13 cellular contexts compared by ENCODE assay signal in the genomic region with DNA sequence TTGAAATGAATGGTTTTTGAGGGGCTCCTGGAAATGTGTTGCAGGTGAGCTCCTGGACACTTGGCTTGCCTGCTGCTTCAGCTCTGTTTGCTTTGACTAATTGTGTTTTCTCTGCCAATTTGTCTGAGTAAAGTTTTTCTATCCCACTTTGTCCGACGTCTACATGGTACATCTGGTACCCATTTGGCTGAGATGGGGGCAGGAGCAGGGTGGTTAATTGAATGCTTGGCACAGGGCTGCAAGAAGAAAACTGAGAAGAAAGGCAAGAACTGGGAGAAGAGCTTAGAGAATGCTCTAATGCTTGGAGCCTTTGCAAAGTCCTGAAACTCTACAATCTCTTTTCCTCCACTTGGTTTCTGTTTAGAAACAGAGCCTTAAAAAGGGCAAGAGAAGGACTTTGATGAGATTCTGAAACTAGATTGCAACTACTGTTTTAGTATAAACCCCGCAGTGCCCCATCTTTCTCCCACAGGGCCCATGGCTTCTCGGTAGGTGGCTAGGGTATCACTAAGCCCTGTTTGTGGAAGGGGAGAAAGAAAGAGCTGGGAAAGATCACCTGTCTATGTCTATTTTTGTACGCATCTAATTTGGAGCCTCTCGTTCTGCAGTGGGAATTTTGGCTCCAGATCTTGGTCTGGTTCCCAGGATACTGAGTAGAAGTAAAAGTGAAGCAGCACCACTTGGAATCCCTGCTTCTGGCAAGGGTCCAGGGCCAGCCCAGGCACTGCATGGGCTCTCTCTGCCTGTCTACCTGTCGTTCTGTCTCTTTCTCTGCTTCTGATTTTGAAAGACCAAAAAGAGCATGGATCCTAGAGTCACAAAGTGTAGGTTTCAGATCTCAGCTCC.
DNase-seq lines count a peak whose midpoint lies in the region; ATAC-seq, FAIRE-seq and TF ChIP-seq lines count a peak whose summit lies in the region.
"Had no signal": no experiment of that assay in that cellular context is flagged by ENCODE, and none has a peak within 500 bp of the region (broad histone marks: within the 10 kb centered on the region; RNA-seq: fewer than 3 reads in every experiment).

No MANE protein-coding gene starts in this region.

- DNase-seq in COR-L47 (lab: John Stamatoyannopoulos, UW) (peak; percentile 65), NCI-H1105 (lab: John Stamatoyannopoulos, UW) (peak; percentile 74), dorsolateral prefrontal cortex (peak in 9 of 10 donors; percentile 42 to 80 (median 70)), RCC 7860 (ENCODE audit: low spot score) (no peak), mucosa of descending colon (no peak), upper lobe of right lung (no peak)
- DNase-seq: activated CD4-positive, alpha-beta T cell treated with anti-CD3 and anti-CD28 coated beads, Interleukin-2, amount 50 U/mL, for 4 hours; CD4-positive, CD25-positive, alpha-beta regulatory T cell; effector CD8-positive, alpha-beta T cell; NCI-H526 treated with DMSO at 0.1 percent for 48 hours had no signal

- H3K27me3 ChIP-seq in dorsolateral prefrontal cortex, result no peaks in the 10 kb centered on the region
- no peaks in the 10 kb centered on the region for H3K27me3 ChIP-seq in upper lobe of right lung

- TF ChIP-seq CTCF in dorsolateral prefrontal cortex (IDR thresholded peaks at IDR 0.05 in 54 of 56, conservative IDR thresholded peaks at IDR 0.05 in 2 of 56; ENCODE audit: low read depth in 1 of 56, partially characterized antibody in 56 of 56) (no peak), nephron (IDR thresholded peaks at IDR 0.05; ENCODE audit: unreplicated experiment in 3 of 3) (no peak), mucosa of descending colon (IDR thresholded peaks at IDR 0.05) (no peak), upper lobe of right lung (IDR thresholded peaks at IDR 0.05) (no peak)

- no peak for FAIRE-seq in RCC 7860 (lab: Jason Lieb, UNC)

- H3K4me3 ChIP-seq in dorsolateral prefrontal cortex (peak overlapping the region in 24 of 59 donors; percentile 2 to 69 (median 56)), mucosa of descending colon (no peak overlapping the region), upper lobe of right lung (no peak overlapping the region)

- H3K36me3 ChIP-seq in mucosa of descending colon (ENCODE audit: low read depth) (no peaks in the 10 kb centered on the region), upper lobe of right lung (no peaks in the 10 kb centered on the region)

- no peaks in the 10 kb centered on the region for H3K27me3 Mint-ChIP-seq in nephron (ENCODE audit: low read depth)
- H3K27me3 Mint-ChIP-seq: activated naive CD4-positive, alpha-beta T cell treated with anti-CD3 and anti-CD28 coated beads, Interleukin-2, amount 50 U/mL, for 24 hours had no signal

- H3K4me3 Mint-ChIP-seq in nephron, result peak overlapping the region in 2 of 3 experiments; percentile 37 to 39
- H3K4me3 Mint-ChIP-seq: activated naive CD4-positive, alpha-beta T cell treated with anti-CD3 and anti-CD28 coated beads, Interleukin-2, amount 50 U/mL, for 24 hours; CD4-positive, CD25-positive, alpha-beta regulatory T cell had no signal

- peaks cover 32% of the 10 kb centered on the region for H3K4me1 Mint-ChIP-seq in nephron
- H3K4me1 Mint-ChIP-seq: activated naive CD4-positive, alpha-beta T cell treated with anti-CD3 and anti-CD28 coated beads, Interleukin-2, amount 50 U/mL, for 24 hours had no signal

- H3K4me1 ChIP-seq in mucosa of descending colon (ENCODE audit: low read depth) (no peaks in the 10 kb centered on the region), upper lobe of right lung (peaks cover 20% of the 10 kb centered on the region)

- H3K9me3 Mint-ChIP-seq in nephron, result peaks cover 13% of the 10 kb centered on the region
- H3K9me3 Mint-ChIP-seq: activated naive CD4-positive, alpha-beta T cell treated with anti-CD3 and anti-CD28 coated beads, Interleukin-2, amount 50 U/mL, for 24 hours had no signal

- peak overlapping the region in 58 of 59 donors; percentile 51 to 90 (median 80) for H3K27ac ChIP-seq in dorsolateral prefrontal cortex
- H3K27ac ChIP-seq in upper lobe of right lung, result no peak overlapping the region

- no peaks in the 10 kb centered on the region for H3K9me3 ChIP-seq in mucosa of descending colon
- H3K9me3 ChIP-seq in upper lobe of right lung, result no peaks in the 10 kb centered on the region

- H3K36me3 Mint-ChIP-seq in nephron (ENCODE audit: low read depth), result peaks cover 7% of the 10 kb centered on the region

- no peak for ATAC-seq in mucosa of descending colon
- ATAC-seq in upper lobe of right lung, result no peak
- ATAC-seq in GM18861 (IDR thresholded peaks at IDR 0.05; ENCODE audit: unreplicated experiment), result no peak

- intact Hi-C loops in dorsolateral prefrontal cortex (cut with DNase I), result loop anchor here (2.0 to 10.0 kb wide), 5 partner anchors 47 to 215 kb away; a partner anchor contains a TSS
- intact Hi-C loops in mucosa of descending colon (cut with DNase I, micrococcal nuclease), result no loop called here
- intact Hi-C loops in upper lobe of right lung (cut with DNase I), result no loop called here

- peak overlapping the region in 2 of 3 experiments; percentile 63 to 86 for H3K27ac Mint-ChIP-seq in nephron
- H3K27ac Mint-ChIP-seq: activated naive CD4-positive, alpha-beta T cell treated with anti-CD3 and anti-CD28 coated beads, Interleukin-2, amount 50 U/mL, for 24 hours; CD4-positive, CD25-positive, alpha-beta regulatory T cell had no signal

Comparison
In these comparisons a context has a peak if more than half of its experiments do, and no peak if none do; other contexts are left out.
1. DNase-seq: peak in COR-L47 (single experiment), NCI-H1105 (single experiment) and dorsolateral prefrontal cortex (9 of 10); none in RCC 7860 (single experiment), mucosa of descending colon (0 of 3) and upper lobe of right lung (single experiment).
2. intact Hi-C loops: an anchor here in dorsolateral prefrontal cortex (2.0 to 10.0 kb wide); none called in mucosa of descending colon and upper lobe of right lung.